ENCODE assay signal across 8 cellular contexts in genomic region chr6:152984387-152984872, GRCh38. TPM values are rescaled to one million over a fixed set of nuclear protein-coding genes. Genes with fewer than 3 reads are reported as not detected.
DNase-seq lines count a peak whose midpoint lies in the region; ATAC-seq and TF ChIP-seq lines count a peak whose summit lies in the region.

No MANE protein-coding gene starts in this region.

- H3K27me3 Mint-ChIP-seq in IgD-negative memory B cell: no peaks in the 10 kb centered on the region

- peaks cover 11 to 16% of the 10 kb centered on the region in 2 donors for H3K4me1 ChIP-seq in mucosa of rectum (ENCODE audit: control insufficient read depth in 2 of 2, insufficient read depth in 2 of 2, low read length in 2 of 2)

- H3K36me3 Mint-ChIP-seq in IgD-negative memory B cell: peaks cover 4% of the 10 kb centered on the region

- H3K4me3 Mint-ChIP-seq in IgD-negative memory B cell: peak overlapping the region; percentile 90 to 100 (median 99)

- peak overlapping the region; percentile 89 to 99 (median 94) for H3K27ac Mint-ChIP-seq in IgD-negative memory B cell

- peak; percentile 30 for ATAC-seq in GM21526 (IDR thresholded peaks at IDR 0.05; ENCODE audit: low FRiP score, unreplicated experiment)

- TF ChIP-seq CTCF in astrocyte of the cerebellum (IDR thresholded peaks at IDR 0.05; ENCODE audit: low read depth, low read length, missing control alignments): no peak

- peak overlapping the region; percentile 24 to 93 for H3K27ac ChIP-seq in mucosa of rectum (ENCODE audit: low read depth in 2 of 2, low read length in 2 of 2)

- no peaks in the 10 kb centered on the region for H3K27me3 ChIP-seq in mucosa of rectum (ENCODE audit: control insufficient read depth in 2 of 2, insufficient read depth in 2 of 2, low read length in 2 of 2)

- DNase-seq in DMS 273 (lab: John Stamatoyannopoulos, UW; ENCODE audit: unreplicated experiment) (peak; percentile 36), DMS 273 treated with DMSO at 0.1 percent for 48 hours (lab: John Stamatoyannopoulos, UW) (no peak), astrocyte of the cerebellum (ENCODE audit: low read depth) (no peak), RKO (ENCODE audit: low spot score) (no peak), anterior cingulate cortex (lab: John Stamatoyannopoulos, UW) (no peak)

- H3K36me3 ChIP-seq in mucosa of rectum (ENCODE audit: control insufficient read depth in 2 of 2, insufficient read depth in 2 of 2, low read length in 2 of 2): no peaks in the 10 kb centered on the region

- in situ Hi-C loops in astrocyte of the cerebellum (cut with HindIII; ENCODE audit: low sequenced_read_pairs): no loop called here

- peak overlapping the region; percentile 79 for H3K4me3 ChIP-seq in astrocyte of the cerebellum (ENCODE audit: low read depth, low read length)
- peak overlapping the region; percentile 94 to 95 for H3K4me3 ChIP-seq in mucosa of rectum (ENCODE audit: low read length in 2 of 2)

- no peaks in the 10 kb centered on the region for H3K9me3 Mint-ChIP-seq in IgD-negative memory B cell

- peaks cover 26 to 35% (median 31%) of the 10 kb centered on the region in 3 donors for H3K4me1 Mint-ChIP-seq in IgD-negative memory B cell

- H3K9me3 ChIP-seq in mucosa of rectum (ENCODE audit: control insufficient read depth in 2 of 2, low read length in 2 of 2): no peaks in the 10 kb centered on the region

- peak overlapping the region; percentile 36 to 70 for H3K9ac ChIP-seq in mucosa of rectum (ENCODE audit: low read depth in 1 of 2, low read length in 2 of 2)

RNA-seq across cellular contexts. Expression of gene FBXO5, which starts 1.6 kb away (rescaled TPM):
- polyA plus RNA-seq in IgD-negative memory B cell: 12.3 TPM

RNA-seq across cellular contexts. Expression of gene MTRF1L, which starts 18.1 kb away (rescaled TPM):
- 12.5 TPM for polyA plus RNA-seq in IgD-negative memory B cell
